Comparison of ENCODE assay signal across 25 cellular contexts in the genomic region with DNA sequence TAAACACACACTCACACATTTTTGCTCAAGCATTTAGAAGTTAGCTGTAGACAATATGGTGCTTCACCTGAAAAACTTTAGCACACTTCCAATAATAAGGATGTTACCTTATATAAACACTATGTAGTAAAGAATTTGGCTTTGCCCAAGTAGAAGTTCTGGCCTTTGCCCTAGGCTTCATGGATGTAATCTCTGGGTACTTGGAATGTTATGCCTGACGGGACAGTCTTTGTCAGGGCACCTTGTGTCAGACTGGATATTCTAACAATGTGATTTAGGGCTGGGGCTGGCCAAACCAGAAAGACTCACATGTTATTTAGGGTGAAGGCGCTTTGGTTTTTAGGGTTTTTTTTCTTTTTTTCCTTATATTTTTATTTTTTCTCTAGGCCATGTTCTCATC.
"Had no signal": no experiment of that assay in that cellular context is flagged by ENCODE, and none has a peak within 500 bp of the region (broad histone marks: within the 10 kb centered on the region; RNA-seq: fewer than 3 reads in every experiment).

No MANE protein-coding gene starts in this region.

- DNase-seq: stimulated activated CD4-positive, alpha-beta T cell treated with anti-CD3 and anti-CD28 coated beads, Interleukin-2, amount 100 ng/mL, for 48 hours; stimulated activated CD4-positive, alpha-beta T cell treated with anti-CD3 and anti-CD28 coated beads, Interleukin-4, amount 100 ng/mL, for 1 hour; stimulated activated CD4-positive, alpha-beta T cell treated with anti-CD3 and anti-CD28 coated beads, Interleukin-4, amount 100 ng/mL, for 24 hours; stimulated activated CD4-positive, alpha-beta T cell treated with anti-CD3 and anti-CD28 coated beads, Interleukin-4, amount 100 ng/mL, for 4 hours; stimulated activated CD8-positive, alpha-beta memory T cell treated with anti-CD3 and anti-CD28 coated beads, Interleukin-4, amount 100 ng/mL, for 48 hours; stimulated activated naive B cell treated with anti-CD40 and anti-IgM and Interleukin-4, amounts not matched to agents 10 μg/mL and 1 μg/mL and 100 μg/mL, for 72 hours; stimulated activated naive CD4-positive, alpha-beta T cell; stimulated activated naive CD4-positive, alpha-beta T cell treated with Interleukin-2 at 50 U/mL for 16 hours; stimulated activated naive CD8-positive, alpha-beta T cell treated with anti-CD3 and anti-CD28 coated beads, Interleukin-15, amount 100 ng/mL, for 72 hours; stimulated activated naive CD8-positive, alpha-beta T cell treated with anti-CD3 and anti-CD28 coated beads, Interleukin-15, Interleukin-2, amounts not matched to agents 100 U/mL and 50 U/mL, for 24 hours; stomach; substantia nigra; testis; thyroid gland; tibial artery; transverse colon; upper lobe of left lung; upper lobe of right lung; uterus had no signal

- H3K4me3 ChIP-seq: stomach, suprapubic skin, testis, thoracic aorta, thyroid gland, tibial artery, tibial nerve, transverse colon, upper lobe of left lung, upper lobe of right lung, uterus, vagina had no signal

- H3K36me3 ChIP-seq: stomach, suprapubic skin, thoracic aorta, thyroid gland, tibial artery, tibial nerve, transverse colon, upper lobe of left lung, upper lobe of right lung, uterus, vagina had no signal

- ATAC-seq: stimulated activated effector memory CD8-positive, alpha-beta T cell treated with anti-CD3 and anti-CD28 coated beads, Interleukin-12 subunit alpha, Interleukin-12 subunit beta, amount 100 ng/mL, for 72 hours; stimulated activated memory B cell treated with anti-CD40 and anti-IgM and Interleukin-4, amounts not matched to agents 10 μg/mL and 1 μg/mL and 100 μg/mL, for 72 hours; stimulated activated naive B cell treated with anti-CD40 and anti-IgM and Interleukin-4, amounts not matched to agents 10 μg/mL and 1 μg/mL and 100 μg/mL, for 72 hours; stimulated activated naive CD8-positive, alpha-beta T cell treated with anti-CD3 and anti-CD28 coated beads, Interleukin-15, amount 100 ng/mL, for 72 hours; stimulated activated naive CD8-positive, alpha-beta T cell treated with anti-CD3 and anti-CD28 coated beads, Interleukin-15, Interleukin-2, amounts not matched to agents 100 U/mL and 50 U/mL, for 24 hours; upper lobe of right lung had no signal

- H3K4me1 ChIP-seq: stomach, suprapubic skin, testis, thyroid gland, tibial artery, tibial nerve, transverse colon, upper lobe of left lung, upper lobe of right lung, uterus, vagina had no signal

- H3K27ac ChIP-seq: stomach, suprapubic skin, testis, thoracic aorta, thyroid gland, tibial artery, tibial nerve, transverse colon, upper lobe of left lung, upper lobe of right lung, uterus, vagina had no signal

- H3K27me3 ChIP-seq: stomach, suprapubic skin, testis, thyroid gland, tibial artery, tibial nerve, transverse colon, upper lobe of left lung, upper lobe of right lung, uterus, vagina had no signal

- H3K9me3 ChIP-seq: stomach, suprapubic skin, testis, thoracic aorta, thyroid gland, tibial artery, tibial nerve, transverse colon, upper lobe of left lung, upper lobe of right lung, uterus, vagina had no signal
